In genomic region chr2:235936493-235936892, GRCh38 we compare ENCODE assay signal across 9 cellular contexts.
DNase-seq lines count a peak whose midpoint lies in the region; ATAC-seq and TF ChIP-seq lines count a peak whose summit lies in the region.
"Had no signal": no experiment of that assay in that cellular context is flagged by ENCODE, and none has a peak within 500 bp of the region (broad histone marks: within the 10 kb centered on the region; RNA-seq: fewer than 3 reads in every experiment).

No MANE protein-coding gene starts in this region.

- H3K4me2 ChIP-seq in mesendoderm (ENCODE audit: low read length), result no peak overlapping the region

- no peak overlapping the region for H2BK120ac ChIP-seq in mesendoderm (ENCODE audit: low read depth, low read length)

- no peak overlapping the region for H4K5ac ChIP-seq in mesendoderm (ENCODE audit: low read length)

- no peak overlapping the region for H3K23ac ChIP-seq in mesendoderm (ENCODE audit: low read length)

- H3K9me3 ChIP-seq in gastroesophageal sphincter, result peaks cover 0 to 6% (median 0%) of the 10 kb centered on the region in 3 donors

- H3K27ac ChIP-seq in mesendoderm (ENCODE audit: low read depth, low read length) (no peak overlapping the region), gastroesophageal sphincter (no peak overlapping the region)

- H3K27ac Mint-ChIP-seq in brain, result no peak overlapping the region

- ATAC-seq in HG03280 (IDR thresholded peaks at IDR 0.05; ENCODE audit: unreplicated experiment) (no peak), gastroesophageal sphincter (no peak)

- no peaks in the 10 kb centered on the region for H3K79me2 ChIP-seq in mesendoderm (ENCODE audit: control insufficient read depth, insufficient read depth, low read length)

- H2AK5ac ChIP-seq in mesendoderm (ENCODE audit: low read length), result no peak overlapping the region

- H2BK15ac ChIP-seq in mesendoderm (replicated peaks; ENCODE audit: low read depth), result no peak overlapping the region

- H3K4me1 ChIP-seq in mesendoderm (ENCODE audit: control insufficient read depth, low read depth, low read length), result no peaks in the 10 kb centered on the region
- H3K4me1 ChIP-seq in gastroesophageal sphincter, result peaks cover 0 to 18% (median 0%) of the 10 kb centered on the region in 3 donors

- no peak overlapping the region for H4K8ac ChIP-seq in mesendoderm (ENCODE audit: low read depth, low read length)

- H3K18ac ChIP-seq in mesendoderm (ENCODE audit: low read length), result no peak overlapping the region

- H3K4me3 ChIP-seq in mesendoderm (ENCODE audit: low read length) (no peak overlapping the region), gastroesophageal sphincter (no peak overlapping the region)

- TF ChIP-seq POLR2A in gastroesophageal sphincter (IDR thresholded peaks at IDR 0.05), result no peak

- H3K36me3 ChIP-seq in mesendoderm (ENCODE audit: control insufficient read depth, insufficient read depth, low read length) (no peaks in the 10 kb centered on the region), gastroesophageal sphincter (peaks cover 0 to 59% of the 10 kb centered on the region in 2 donors)

- H3K27me3 ChIP-seq in mesendoderm (ENCODE audit: insufficient read depth, low read length, poor library complexity), result no peaks in the 10 kb centered on the region
- no peaks in the 10 kb centered on the region for H3K27me3 ChIP-seq in gastroesophageal sphincter

- H3K4me3 Mint-ChIP-seq in brain, result no peak overlapping the region

- no peak overlapping the region for H3K56ac ChIP-seq in mesendoderm (ENCODE audit: low read length)

- no peaks in the 10 kb centered on the region for H3K79me1 ChIP-seq in mesendoderm (ENCODE audit: low read length)

- no peak overlapping the region for H3K4ac ChIP-seq in mesendoderm (ENCODE audit: low read depth, low read length)

- peaks cover 0 to 11% (median 8%) of the 10 kb centered on the region in 5 experiments for H3K9me3 Mint-ChIP-seq in brain

- H3K36me3 Mint-ChIP-seq in brain, result peaks cover 97% of the 10 kb centered on the region

- no peak for TF ChIP-seq EP300 in gastroesophageal sphincter (IDR thresholded peaks at IDR 0.05)

- H2BK5ac ChIP-seq in mesendoderm (ENCODE audit: low read length), result no peak overlapping the region

- DNase-seq in EH (ENCODE audit: low read depth), result peak; percentile 7
- DNase-seq in HuH-7.5 (ENCODE audit: low spot score), result peak; percentile 29
- DNase-seq in mesendoderm, result peak; percentile 70
- DNase-seq in NCI-H510A (lab: John Stamatoyannopoulos, UW), result no peak
- no peak for DNase-seq in activated effector memory CD4-positive, alpha-beta T cell treated with Interleukin-2 at 50 U/mL for 16 hours
- DNase-seq: activated CD4-positive, alpha-beta T cell treated with anti-CD3 and anti-CD28 coated beads for 4 hours had no signal

- peaks cover 41% of the 10 kb centered on the region for H3K4me1 Mint-ChIP-seq in brain

- TF ChIP-seq CTCF in brain (conservative IDR thresholded peaks at IDR 0.05) (peak; percentile 33 to 69), gastroesophageal sphincter (IDR thresholded peaks at IDR 0.05) (no peak)

- no CpG with 5 or more reads among the region's 8 CpGs for WGBS in mesendoderm (ENCODE audit: extremely low coverage, insufficient coverage, low lambda C conversion rate)
- 70 to 72% methylated on average over 3 to 8 of the region's 8 CpGs for WGBS in gastroesophageal sphincter (ENCODE audit: low coverage in 1 of 2), 2 donors

- H3K27me3 Mint-ChIP-seq in brain, result peaks cover 13% of the 10 kb centered on the region

- no peak overlapping the region for H3K9ac ChIP-seq in mesendoderm (ENCODE audit: low read length)

Comparison
In these comparisons a context has a peak if more than half of its experiments do, and no peak if none do; other contexts are left out.
1. DNase-seq: peak in EH (single experiment), HuH-7.5 (single experiment) and mesendoderm (single experiment); none in NCI-H510A (single experiment) and activated effector memory CD4-positive, alpha-beta T cell treated with Interleukin-2 at 50 U/mL for 16 hours (single experiment).
2. CTCF ChIP-seq: peak in brain (2 of 2); none in gastroesophageal sphincter (0 of 4).